In the genomic region with DNA sequence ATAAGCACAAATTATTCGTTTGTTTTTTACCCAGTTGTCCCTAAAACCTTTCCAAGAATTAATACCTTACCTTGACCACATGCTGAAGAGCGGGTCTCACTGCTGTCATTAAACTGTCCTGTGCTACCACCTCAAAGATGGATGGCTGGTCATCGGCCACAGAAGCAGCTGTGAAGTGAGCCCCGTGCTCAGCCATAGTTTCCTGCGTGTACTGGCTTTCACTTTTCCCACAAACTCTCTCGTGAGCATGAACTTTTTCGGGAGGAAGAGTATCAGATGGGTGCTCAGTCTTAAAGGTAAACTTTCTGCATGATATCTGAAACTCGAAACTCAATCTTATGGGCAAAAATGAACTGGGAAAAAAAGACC, we compare ENCODE assay signal across 7 cellular contexts. TPM values are rescaled to one million over a fixed set of nuclear protein-coding genes. Genes with fewer than 3 reads are reported as not detected.
A peak's percentile ranks its signal among the peaks of the same experiment; 100 is the strongest.
DNase-seq lines count a peak whose midpoint lies in the region; ATAC-seq and TF ChIP-seq lines count a peak whose summit lies in the region.

No MANE protein-coding gene starts in this region.

- no peaks in the 10 kb centered on the region for H3K27me3 Mint-ChIP-seq in GM23338 (ENCODE audit: insufficient read depth, low read depth, poor library complexity)
- peaks cover 11% of the 10 kb centered on the region for H3K27me3 Mint-ChIP-seq in neural crest cell (ENCODE audit: low read depth)

- H3K9me3 Mint-ChIP-seq in GM23338: no peaks in the 10 kb centered on the region
- no peaks in the 10 kb centered on the region for H3K9me3 Mint-ChIP-seq in neural crest cell

- 0 out of 2 replicates have a peak, but pooled peaks cover 4% of the 10 kb centered on the region for H3K79me2 ChIP-seq in GM23338 (replicated peaks; ENCODE audit: insufficient read depth)

- TF ChIP-seq CTCF in GM23338 (conservative IDR thresholded peaks at IDR 0.05; ENCODE audit: low read depth in 2 of 2) (no peak), neural crest cell (conservative IDR thresholded peaks at IDR 0.05) (no peak)

- ATAC-seq in GM23338: no peak
- ATAC-seq in GM18873 (IDR thresholded peaks at IDR 0.05; ENCODE audit: low FRiP score, unreplicated experiment): no peak
- no peak for ATAC-seq in HG02840 (IDR thresholded peaks at IDR 0.05; ENCODE audit: low FRiP score, unreplicated experiment)

- peaks cover 7% of the 10 kb centered on the region; the same call in 1 of the 2 replicates for H3K36me3 ChIP-seq in GM23338 (ENCODE audit: insufficient read depth)

- peak overlapping the region; percentile 38; the same call in 1 of the 2 replicates for H3K27ac Mint-ChIP-seq in GM23338
- peak overlapping the region; percentile 50 for H3K27ac Mint-ChIP-seq in neural crest cell (ENCODE audit: unreplicated experiment)

- no peak for TF ChIP-seq POLR2A in erythroblast (IDR thresholded peaks at IDR 0.05; ENCODE audit: low read length)

- H3K4me1 Mint-ChIP-seq in GM23338 (no peaks in the 10 kb centered on the region; the same call in 2 of the 3 replicates), neural crest cell (peaks cover 25% of the 10 kb centered on the region)

- no peak for DNase-seq in GM23338 (ENCODE audit: low spot score)
- peak; percentile 8 for DNase-seq in SK-MEL-5 (ENCODE audit: low read depth, low spot score)
- peak; percentile 50 to 66 for DNase-seq in erythroblast (lab: John Stamatoyannopoulos, UW)
- DNase-seq in neural crest cell (ENCODE audit: low read depth, low spot score): no peak
- no peak for DNase-seq in HPDE6-E6E7 (ENCODE audit: extremely low spot score)

- in situ Hi-C loops in SK-MEL-5 (cut with HindIII; ENCODE audit: low pct_unique_long_range_greater_than_20kb, low sequenced_read_pairs): no loop called here

- no peaks in the 10 kb centered on the region for H4K20me1 ChIP-seq in GM23338 (replicated peaks; ENCODE audit: insufficient read depth)

- 0 out of 2 replicates have a peak, but pooled peaks cover 4% of the 10 kb centered on the region for H3F3A ChIP-seq in GM23338 (replicated peaks; ENCODE audit: low read depth)

- no peak overlapping the region for H3K27ac ChIP-seq in GM23338 (ENCODE audit: low read depth)

- H3K4me2 ChIP-seq in GM23338: peak overlapping the region; percentile 82

- H3K27me3 ChIP-seq in GM23338 (ENCODE audit: insufficient read depth): no peaks in the 10 kb centered on the region

- H3K4me1 ChIP-seq in GM23338 (ENCODE audit: insufficient read depth): peaks cover 3% of the 10 kb centered on the region; the same call in 1 of the 2 replicates

- peak overlapping the region; percentile 44 for H2AFZ ChIP-seq in GM23338

- H3K4me3 ChIP-seq in GM23338: peak overlapping the region; percentile 76

- no peaks in the 10 kb centered on the region; the same call in 1 of the 3 replicates for H3K36me3 Mint-ChIP-seq in GM23338 (ENCODE audit: low read depth)
- no peaks in the 10 kb centered on the region for H3K36me3 Mint-ChIP-seq in neural crest cell (ENCODE audit: low read depth)

- peak overlapping the region; percentile 99 for H3K4me3 Mint-ChIP-seq in GM23338
- H3K4me3 Mint-ChIP-seq in neural crest cell: peak overlapping the region; percentile 93

- H3K9me2 ChIP-seq in GM23338 (ENCODE audit: insufficient read depth): no peaks in the 10 kb centered on the region

TF ChIP-seq in GM23338, 12 proteins besides CTCF, POLR2A, EP300 and RAD21:
- TF ChIP-seq NANOG (IDR thresholded peaks at IDR 0.05; ENCODE audit: borderline replicate concordance): no peak
- TF ChIP-seq, protein P1, sequence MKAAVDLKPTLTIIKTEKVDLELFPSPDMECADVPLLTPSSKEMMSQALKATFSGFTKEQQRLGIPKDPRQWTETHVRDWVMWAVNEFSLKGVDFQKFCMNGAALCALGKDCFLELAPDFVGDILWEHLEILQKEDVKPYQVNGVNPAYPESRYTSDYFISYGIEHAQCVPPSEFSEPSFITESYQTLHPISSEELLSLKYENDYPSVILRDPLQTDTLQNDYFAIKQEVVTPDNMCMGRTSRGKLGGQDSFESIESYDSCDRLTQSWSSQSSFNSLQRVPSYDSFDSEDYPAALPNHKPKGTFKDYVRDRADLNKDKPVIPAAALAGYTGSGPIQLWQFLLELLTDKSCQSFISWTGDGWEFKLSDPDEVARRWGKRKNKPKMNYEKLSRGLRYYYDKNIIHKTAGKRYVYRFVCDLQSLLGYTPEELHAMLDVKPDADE (IDR thresholded peaks at IDR 0.05): no peak

RNA-seq across cellular contexts. Expression of gene PEX12, which starts 0.6 kb away (rescaled TPM):
- total RNA-seq in GM23338 (2014; rRNA removed; shearing (Covaris generic)): 1.9 and 2.1 TPM in 2 replicates
- 1.5 and 2.3 TPM in 2 replicates for polyA plus RNA-seq in GM23338 (2016; fragmentation: Nextera tagmentation; extraction: Ambion mirVana)
- 8.6 and 9.1 TPM in 2 replicates for total RNA-seq in SK-MEL-5 (2014; rRNA removed; shearing (Covaris generic))
- 6.9 and 7.7 TPM in 2 replicates for polyA plus RNA-seq in SK-MEL-5 (2015; cell fraction: cytosol; rRNA removed)
- polyA plus RNA-seq in SK-MEL-5 (2015; cell fraction: nucleus; rRNA removed): 3.2 and 4.3 TPM in 2 replicates
- total RNA-seq in neural crest cell: 4.2 and 5.1 TPM in 2 replicates

RNA-seq across cellular contexts. Expression of gene AP2B1, which starts 9.3 kb away (rescaled TPM):
- 119 and 144 TPM in 2 replicates for total RNA-seq in GM23338 (2014; rRNA removed; shearing (Covaris generic))
- 82.1 and 89.7 TPM in 2 replicates for polyA plus RNA-seq in GM23338 (2016; fragmentation: Nextera tagmentation; extraction: Ambion mirVana)
- 61.4 and 62.8 TPM in 2 replicates for total RNA-seq in SK-MEL-5 (2014; rRNA removed; shearing (Covaris generic))
- 87.4 and 114 TPM in 2 replicates for polyA plus RNA-seq in SK-MEL-5 (2015; cell fraction: cytosol; rRNA removed)
- polyA plus RNA-seq in SK-MEL-5 (2015; cell fraction: nucleus; rRNA removed): 50.9 and 51.7 TPM in 2 replicates
- total RNA-seq in neural crest cell: 216 and 228 TPM in 2 replicates

RNA-seq across cellular contexts. Expression of gene SLFN14, which starts 17.2 kb away (rescaled TPM):
- total RNA-seq in GM23338 (2014; rRNA removed; shearing (Covaris generic)): 0.10 TPM in 1 of 2 replicates, not detected in the other
- polyA plus RNA-seq in GM23338 (2016; fragmentation: Nextera tagmentation; extraction: Ambion mirVana): not detected in 2 replicates
- not detected in 2 replicates for total RNA-seq in SK-MEL-5 (2014; rRNA removed; shearing (Covaris generic))
- not detected in 2 replicates for polyA plus RNA-seq in SK-MEL-5 (2015; cell fraction: cytosol; rRNA removed)
- not detected in 2 replicates for polyA plus RNA-seq in SK-MEL-5 (2015; cell fraction: nucleus; rRNA removed)
- not detected in 2 replicates for total RNA-seq in neural crest cell

RNA-seq across cellular contexts. Expression of gene SLFN12L, which starts 40.3 kb away (rescaled TPM):
- not detected in 2 replicates for total RNA-seq in GM23338 (2014; rRNA removed; shearing (Covaris generic))
- not detected in 2 replicates for polyA plus RNA-seq in GM23338 (2016; fragmentation: Nextera tagmentation; extraction: Ambion mirVana)
- not detected in 2 replicates for total RNA-seq in SK-MEL-5 (2014; rRNA removed; shearing (Covaris generic))
- not detected in 2 replicates for polyA plus RNA-seq in SK-MEL-5 (2015; cell fraction: cytosol; rRNA removed)
- not detected in 2 replicates for polyA plus RNA-seq in SK-MEL-5 (2015; cell fraction: nucleus; rRNA removed)
- total RNA-seq in neural crest cell: not detected in 2 replicates

Comparison
In these comparisons a context has a peak if more than half of its experiments do, and no peak if none do; other contexts are left out.
1. DNase-seq: peak in SK-MEL-5 (single experiment) and erythroblast (2 of 2); none in GM23338 (single experiment), neural crest cell (single experiment) and HPDE6-E6E7 (single experiment).